Comparison of ENCODE assay signal across 19 cellular contexts in the genomic region with DNA sequence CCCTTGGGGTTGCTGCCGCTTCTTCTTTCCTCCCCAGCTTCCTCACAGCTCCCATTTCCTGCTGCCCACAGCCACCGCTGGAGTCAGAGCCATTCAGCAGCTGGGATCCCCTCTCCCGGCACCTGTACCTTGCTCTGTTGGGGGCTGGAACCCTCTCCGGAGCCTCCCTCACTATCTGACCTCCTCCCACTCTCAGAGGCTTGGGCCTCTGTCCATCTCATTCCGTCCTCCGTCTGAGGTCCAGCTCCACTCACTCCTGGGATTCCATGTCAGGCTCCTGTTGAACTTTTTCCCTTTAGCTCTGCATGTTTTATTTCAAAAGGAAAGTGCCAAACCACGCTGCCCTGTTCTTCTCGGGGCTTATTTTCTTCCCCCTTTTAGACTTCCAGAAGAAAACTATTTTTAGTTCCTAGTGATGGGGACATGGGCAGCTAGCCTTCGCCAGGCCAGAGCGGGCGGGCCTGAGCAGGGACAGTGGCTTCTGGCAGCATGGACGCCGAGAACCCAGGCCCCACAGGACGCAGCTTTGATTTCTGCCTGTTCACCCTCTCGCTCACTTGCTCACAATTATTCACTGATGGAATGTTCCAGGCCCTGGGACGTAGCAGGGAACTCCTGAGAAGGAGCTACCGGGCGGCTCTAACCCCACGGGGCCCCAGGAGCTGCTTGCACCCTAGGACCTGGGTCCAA.
A peak's percentile ranks its signal among the peaks of the same experiment; 100 is the strongest.
DNase-seq lines count a peak whose midpoint lies in the region; ATAC-seq, FAIRE-seq and TF ChIP-seq lines count a peak whose summit lies in the region.
"Had no signal": no experiment of that assay in that cellular context is flagged by ENCODE, and none has a peak within 500 bp of the region (broad histone marks: within the 10 kb centered on the region; RNA-seq: fewer than 3 reads in every experiment).

No MANE protein-coding gene starts in this region.

- peak; percentile 51 for ATAC-seq in right cardiac atrium
- ATAC-seq in sciatic nerve, result peak; percentile 25
- ATAC-seq: activated CD4-positive, CD25-positive, alpha-beta regulatory T cell treated with anti-CD3 and anti-CD28 coated beads, Interleukin-2, amount 50 U/mL, for 24 hours had no signal

- no peaks in the 10 kb centered on the region for H3K36me3 ChIP-seq in astrocyte (ENCODE audit: insufficient read depth, low read length)
- H3K36me3 ChIP-seq: ovary had no signal

- peaks cover 13% of the 10 kb centered on the region for H3K4me1 Mint-ChIP-seq in astrocyte (ENCODE audit: low read depth, unreplicated experiment)
- H3K4me1 Mint-ChIP-seq: IgD-negative memory B cell had no signal

- no peaks in the 10 kb centered on the region for H3K9me3 ChIP-seq in astrocyte (ENCODE audit: insufficient read depth, low read depth, low read length)
- H3K9me3 ChIP-seq in right cardiac atrium (ENCODE audit: control insufficient read depth, low read length), result no peaks in the 10 kb centered on the region
- H3K9me3 ChIP-seq: ovary, SJSA1 had no signal

- H3K4me3 ChIP-seq in AG10803 (ENCODE audit: low read length) (peak overlapping the region; percentile 52), astrocyte (ENCODE audit: insufficient read depth, low read depth, low read length) (no peak overlapping the region), right cardiac atrium (ENCODE audit: low read length) (peak overlapping the region; percentile 41)
- H3K4me3 ChIP-seq: ovary, SJSA1 had no signal

- H3K4me2 ChIP-seq in astrocyte (ENCODE audit: low read length), result peak overlapping the region; percentile 73

- H3K4me3 Mint-ChIP-seq in astrocyte (ENCODE audit: unreplicated experiment), result peak overlapping the region; percentile 40
- H3K4me3 Mint-ChIP-seq: activated T-helper 1 cell treated with anti-CD3 and anti-CD28 coated beads, Interleukin-12 subunit alpha, Interleukin-12 subunit beta, Interleukin-2, Interleukin-4 antibody, amounts not matched to agents 30 ng/mL and 10 ng/mL and 1 ng/mL, durations not matched to agents 14 hours and 24 hours and 36 hours; IgD-negative memory B cell had no signal

- H2AFZ ChIP-seq in astrocyte (ENCODE audit: low read depth, low read length), result no peak overlapping the region

- H4K20me1 ChIP-seq in astrocyte (ENCODE audit: insufficient read depth, low read length), result no peaks in the 10 kb centered on the region

- H3K4me1 ChIP-seq in astrocyte (ENCODE audit: insufficient read depth, low read length), result peaks cover 10% of the 10 kb centered on the region
- H3K4me1 ChIP-seq in right cardiac atrium (ENCODE audit: control insufficient read depth, insufficient read depth, low read length), result peaks cover 6% of the 10 kb centered on the region
- H3K4me1 ChIP-seq: SJSA1 had no signal

- TF ChIP-seq CTCF in AG10803 (conservative IDR thresholded peaks at IDR 0.05; ENCODE audit: low read length) (no peak), astrocyte (IDR thresholded peaks at IDR 0.05; ENCODE audit: insufficient read depth, low read depth, low read length) (no peak)

- H3K27ac Mint-ChIP-seq in astrocyte (ENCODE audit: unreplicated experiment), result peak overlapping the region; percentile 59
- H3K27ac Mint-ChIP-seq: activated T-helper 1 cell treated with anti-CD3 and anti-CD28 coated beads, Interleukin-12 subunit alpha, Interleukin-12 subunit beta, Interleukin-2, Interleukin-4 antibody, amounts not matched to agents 30 ng/mL and 10 ng/mL and 1 ng/mL, durations not matched to agents 14 hours and 24 hours and 36 hours; IgD-negative memory B cell had no signal

- no peaks in the 10 kb centered on the region for H3K27me3 ChIP-seq in astrocyte (ENCODE audit: insufficient read depth, low read length)
- H3K27me3 ChIP-seq in right cardiac atrium (ENCODE audit: control insufficient read depth, insufficient read depth), result no peaks in the 10 kb centered on the region
- H3K27me3 ChIP-seq: ovary, SJSA1 had no signal

- H3K36me3 Mint-ChIP-seq in astrocyte (ENCODE audit: low read depth, unreplicated experiment), result peaks cover 14% of the 10 kb centered on the region
- H3K36me3 Mint-ChIP-seq: IgD-negative memory B cell had no signal

- WGBS in right cardiac atrium, result 41% methylated on average over 19 of the region's 19 CpGs

- intact Hi-C loops in right cardiac atrium (cut with DNase I) (no loop called here), sciatic nerve (cut with DNase I) (no loop called here)

- DNase-seq in AG10803 (ENCODE audit: low read depth) (no peak), astrocyte (ENCODE audit: low read depth) (no peak), right cardiac atrium (peak in 2 of 3 donors; percentile 68 to 73), sciatic nerve (ENCODE audit: low spot score) (no peak), NCI-H2196 treated with DMSO at 0.1 percent for 48 hours (lab: John Stamatoyannopoulos, UW; ENCODE audit: unreplicated experiment) (no peak), NCI-H2081 treated with DMSO at 0.1 percent for 48 hours (lab: John Stamatoyannopoulos, UW) (no peak), NCI-H345 treated with DMSO at 0.1 percent for 48 hours (lab: John Stamatoyannopoulos, UW; ENCODE audit: unreplicated experiment) (no peak), NCI-H510A treated with DMSO at 0.1 percent for 48 hours (lab: John Stamatoyannopoulos, UW) (no peak)
- DNase-seq: DMS53, H7, islet precursor cell, NCI-H146, NCI-H82, ovary had no signal

- H3K79me2 ChIP-seq in astrocyte (ENCODE audit: insufficient read depth, low read length), result no peaks in the 10 kb centered on the region

- FAIRE-seq in astrocyte (lab: Jason Lieb, UNC), result no peak
- FAIRE-seq: GM12891 had no signal

- H3K27ac ChIP-seq in astrocyte (ENCODE audit: low read depth, low read length) (no peak overlapping the region), right cardiac atrium (ENCODE audit: low read length) (peak overlapping the region; percentile 89)
- H3K27ac ChIP-seq: ovary, SJSA1 had no signal

- H3K27me3 Mint-ChIP-seq in astrocyte (ENCODE audit: low read depth, unreplicated experiment), result peaks cover 1% of the 10 kb centered on the region

- peak overlapping the region; percentile 66 for H3K9ac ChIP-seq in astrocyte (ENCODE audit: low read length)

- no peaks in the 10 kb centered on the region for H3K9me3 Mint-ChIP-seq in astrocyte (ENCODE audit: unreplicated experiment)
- H3K9me3 Mint-ChIP-seq: activated T-helper 1 cell treated with anti-CD3 and anti-CD28 coated beads, Interleukin-12 subunit alpha, Interleukin-12 subunit beta, Interleukin-2, Interleukin-4 antibody, amounts not matched to agents 30 ng/mL and 10 ng/mL and 1 ng/mL, durations not matched to agents 14 hours and 24 hours and 36 hours; IgD-negative memory B cell had no signal

Comparison
In these comparisons a context has a peak if more than half of its experiments do, and no peak if none do; other contexts are left out.
1. DNase-seq: peak in right cardiac atrium (2 of 3); none in AG10803 (single experiment), astrocyte (single experiment), sciatic nerve (single experiment), NCI-H2196 treated with DMSO at 0.1 percent for 48 hours (single experiment), NCI-H2081 treated with DMSO at 0.1 percent for 48 hours (single experiment), NCI-H345 treated with DMSO at 0.1 percent for 48 hours (single experiment) and NCI-H510A treated with DMSO at 0.1 percent for 48 hours (single experiment).